ENCODE assay signal across 24 cellular contexts in the genomic region with DNA sequence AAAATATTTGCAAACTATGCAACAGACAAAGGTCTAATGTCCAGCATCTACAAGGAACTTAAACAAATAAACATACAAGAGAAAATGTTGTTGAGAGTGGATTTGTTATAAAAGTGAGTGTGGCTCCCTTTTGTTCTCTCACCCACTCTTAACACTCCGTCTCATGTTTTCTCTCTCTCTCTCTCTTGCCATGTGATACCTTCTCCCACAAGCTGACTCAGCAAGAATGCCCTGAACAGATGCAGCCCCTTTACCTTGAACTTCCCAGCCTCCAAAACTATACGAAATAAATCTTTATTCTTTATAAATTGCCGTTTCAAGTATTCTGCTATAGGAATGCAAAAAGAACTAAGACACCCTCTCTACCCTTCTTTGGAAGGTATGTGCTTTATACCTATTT.
"Had no signal": no experiment of that assay in that cellular context is flagged by ENCODE, and none has a peak within 500 bp of the region (broad histone marks: within the 10 kb centered on the region; RNA-seq: fewer than 3 reads in every experiment).

No MANE protein-coding gene starts in this region.

- FAIRE-seq: small intestine had no signal

- H3K27ac ChIP-seq: ovary, sigmoid colon, vagina had no signal

- H3K36me3 ChIP-seq: ovary, sigmoid colon, vagina had no signal

- H3K27me3 ChIP-seq: ovary, sigmoid colon, vagina had no signal

- H3K4me1 ChIP-seq: sigmoid colon, vagina had no signal

- H3K9me3 ChIP-seq: ovary, sigmoid colon, vagina had no signal

- H3K4me3 ChIP-seq: ovary, sigmoid colon, vagina had no signal

- ATAC-seq: activated CD8-positive, alpha-beta T cell treated with anti-CD3 and anti-CD28 coated beads for 36 hours; activated naive CD8-positive, alpha-beta T cell treated with anti-CD3 and anti-CD28 coated beads, Interleukin-2, amount 50 U/mL, for 24 hours; activated T-cell treated with anti-CD3 and anti-CD28 coated beads, Interleukin-2, amount 50 U/mL, for 4 hours; esophagus mucosa; naive thymus-derived CD4-positive, alpha-beta T cell; stimulated activated memory B cell treated with anti-CD40 and anti-IgM and Interleukin-4, amounts not matched to agents 10 μg/mL and 1 μg/mL and 100 μg/mL, for 72 hours; stimulated activated naive CD8-positive, alpha-beta T cell treated with anti-CD3 and anti-CD28 coated beads, Interleukin-15, amount 100 ng/mL, for 72 hours had no signal

- DNase-seq: activated CD4-positive, alpha-beta T cell treated with anti-CD3 and anti-CD28 coated beads for 1 hour; activated CD4-positive, alpha-beta T cell treated with anti-CD3 and anti-CD28 coated beads, Interleukin-2, amount 10 ng/mL, durations not matched to agents 7 days and 5 days; activated CD8-positive, alpha-beta T cell treated with anti-CD3 and anti-CD28 coated beads for 36 hours; activated naive CD8-positive, alpha-beta T cell treated with anti-CD3 and anti-CD28 coated beads, Interleukin-2, amount 50 U/mL, for 24 hours; activated T-cell treated with anti-CD3 and anti-CD28 coated beads, Interleukin-2, amount 50 U/mL, for 4 hours; amygdala; central memory CD4-positive, alpha-beta T cell; endodermal cell; foreskin fibroblast; head of caudate nucleus; hippocampal formation; midbrain; naive thymus-derived CD4-positive, alpha-beta T cell; ovary; sigmoid colon; small intestine; stimulated activated CD4-positive, alpha-beta T cell treated with anti-CD3 and anti-CD28 coated beads, Interleukin-4, amount 100 ng/mL, for 4 hours; stimulated activated CD8-positive, alpha-beta memory T cell treated with anti-CD3 and anti-CD28 coated beads, Interleukin-4, amount 100 ng/mL, for 48 hours; stimulated activated naive CD8-positive, alpha-beta T cell treated with anti-CD3 and anti-CD28 coated beads, Interleukin-15, amount 100 ng/mL, for 72 hours; substantia nigra; T1000 had no signal
